8 cellular contexts compared by ENCODE assay signal in the genomic region with DNA sequence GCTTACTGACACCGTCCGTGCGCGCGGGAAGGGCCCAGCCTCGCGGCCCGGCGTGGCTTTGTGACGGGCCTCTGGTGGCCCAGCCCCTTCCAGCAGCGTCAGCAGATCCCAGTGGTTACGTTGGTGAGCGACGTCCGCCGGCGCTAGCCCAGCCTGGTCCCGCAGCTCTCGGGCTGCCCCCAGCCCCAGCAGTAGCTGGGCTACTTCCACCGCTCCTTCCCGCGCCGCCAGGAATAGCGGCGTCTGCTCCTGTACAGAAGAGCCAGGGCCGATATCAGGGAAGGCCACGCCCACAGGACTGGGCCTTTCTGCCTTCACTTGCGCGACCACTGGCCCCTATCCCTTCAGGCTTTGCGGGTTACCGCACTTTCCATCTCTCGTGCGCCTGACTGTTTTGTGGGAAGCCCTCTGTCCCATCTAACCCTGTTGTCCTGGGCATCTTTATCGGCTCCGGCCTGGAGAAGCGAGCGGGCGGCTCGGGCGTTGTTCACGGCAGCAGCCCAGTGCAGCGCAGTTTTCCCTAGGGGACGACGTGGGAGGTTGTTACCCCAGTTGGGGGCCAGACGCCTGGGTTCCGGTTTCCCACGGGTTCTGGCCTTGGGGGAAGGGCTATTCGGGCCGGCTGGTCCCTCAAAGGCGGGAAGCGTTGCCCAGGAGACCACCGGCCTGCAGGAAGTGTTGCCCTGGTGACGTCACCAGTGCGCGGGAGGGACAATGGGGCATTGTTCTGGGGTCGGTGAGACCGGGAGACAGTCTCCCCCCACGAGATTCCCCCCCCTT. TPM values are rescaled to one million over a fixed set of nuclear protein-coding genes. Genes with fewer than 3 reads are reported as not detected.
DNase-seq lines count a peak whose midpoint lies in the region; ATAC-seq and TF ChIP-seq lines count a peak whose summit lies in the region.

No MANE protein-coding gene starts in this region.

- H3K36me3 Mint-ChIP-seq in activated T-cell treated with anti-CD3 and anti-CD28 coated beads, Interleukin-2, amount 50 U/mL, for 72 hours (ENCODE audit: insufficient read depth in 2 of 2) = peaks cover 3 to 5% of the 10 kb centered on the region in 2 donors

- no peak for TF ChIP-seq CTCF in fibroblast of lung (conservative IDR thresholded peaks at IDR 0.05 in 1 of 2, IDR thresholded peaks at IDR 0.05 in 1 of 2; ENCODE audit: low read depth in 1 of 2, low read length in 2 of 2)

- ATAC-seq in GM19452 (IDR thresholded peaks at IDR 0.05; ENCODE audit: unreplicated experiment) (peak; percentile 77), HG03571 (IDR thresholded peaks at IDR 0.05; ENCODE audit: unreplicated experiment) (peak; percentile 70)
- ATAC-seq in activated T-cell treated with anti-CD3 and anti-CD28 coated beads, Interleukin-2, amount 50 U/mL, for 72 hours (replicated peaks in 1 of 2) = peak; percentile 87 to 90

- no peaks in the 10 kb centered on the region for H3K9me3 Mint-ChIP-seq in activated T-cell treated with anti-CD3 and anti-CD28 coated beads, Interleukin-2, amount 50 U/mL, for 72 hours

- H3K27me3 ChIP-seq in fibroblast of lung (ENCODE audit: control insufficient read depth, insufficient read depth, low read length) = peaks cover 4% of the 10 kb centered on the region

- H3K4me1 Mint-ChIP-seq in activated T-cell treated with anti-CD3 and anti-CD28 coated beads, Interleukin-2, amount 50 U/mL, for 72 hours (ENCODE audit: low read depth) = peaks cover 50% of the 10 kb centered on the region

- no peaks in the 10 kb centered on the region for H3K27me3 Mint-ChIP-seq in activated T-cell treated with anti-CD3 and anti-CD28 coated beads, Interleukin-2, amount 50 U/mL, for 72 hours (ENCODE audit: low read depth)

- peak overlapping the region; percentile 99 for H3K9ac ChIP-seq in fibroblast of lung (ENCODE audit: insufficient read depth, low read length)

- H3K4me1 ChIP-seq in fibroblast of lung (ENCODE audit: control insufficient read depth, extremely low read depth, insufficient read depth, low read length) = peaks cover 11% of the 10 kb centered on the region

- peak overlapping the region; percentile 93 to 95 for H3K4me3 Mint-ChIP-seq in activated T-cell treated with anti-CD3 and anti-CD28 coated beads, Interleukin-2, amount 50 U/mL, for 72 hours

- H4K20me1 ChIP-seq in fibroblast of lung (ENCODE audit: control insufficient read depth, extremely low read depth, insufficient read depth, low read length) = no peaks in the 10 kb centered on the region

- peak overlapping the region; percentile 86 for H2AFZ ChIP-seq in fibroblast of lung (ENCODE audit: low read length)

- peak overlapping the region; percentile 96 for H3K27ac Mint-ChIP-seq in activated T-cell treated with anti-CD3 and anti-CD28 coated beads, Interleukin-2, amount 50 U/mL, for 72 hours

- H3K4me2 ChIP-seq in fibroblast of lung (ENCODE audit: extremely low read depth, insufficient read depth, low read length) = peak overlapping the region; percentile 90

- peak overlapping the region; percentile 70 to 90 (median 78) for H3K4me3 ChIP-seq in fibroblast of lung (replicated peaks in 1 of 4; ENCODE audit: control extremely low read depth in 1 of 4, insufficient read depth in 1 of 4, low read depth in 3 of 4, low read length in 4 of 4)

- H3K9me3 ChIP-seq in fibroblast of lung (ENCODE audit: control insufficient read depth, insufficient read depth, low read depth, low read length) = no peaks in the 10 kb centered on the region

- no peaks in the 10 kb centered on the region for H3K36me3 ChIP-seq in fibroblast of lung (ENCODE audit: control insufficient read depth, insufficient read depth, low read length)

- DNase-seq in COR-L47 (lab: John Stamatoyannopoulos, UW) = peak; percentile 97
- DNase-seq in NOMO-1 treated with DMSO at 0.1 percent for 48 hours (lab: John Stamatoyannopoulos, UW; ENCODE audit: unreplicated experiment) = peak; percentile 21
- DNase-seq in activated T-cell treated with anti-CD3 and anti-CD28 coated beads, Interleukin-2, amount 50 U/mL, for 72 hours = peak; percentile 70 to 78
- DNase-seq in fibroblast of lung (ENCODE audit: low read depth in 2 of 2) = peak; percentile 84 to 91
- DNase-seq in myocyte (ENCODE audit: low read depth) = peak; percentile 77
- DNase-seq in stromal cell of bone marrow (ENCODE audit: low read depth) = peak; percentile 58

- peak overlapping the region; percentile 99 for H3K27ac ChIP-seq in fibroblast of lung (ENCODE audit: insufficient read depth, low read length)

- no peaks in the 10 kb centered on the region for H3K79me2 ChIP-seq in fibroblast of lung (ENCODE audit: control insufficient read depth, insufficient read depth, low read length)

RNA-seq across cellular contexts. Expression of a gene that starts 3.6 kb away (rescaled TPM):
- total RNA-seq in activated T-cell treated with anti-CD3 and anti-CD28 coated beads, Interleukin-2, amount 50 U/mL, for 72 hours = 100 to 1,000 TPM; 192 to 213 TPM
- total RNA-seq in fibroblast of lung (1.3 and 2.3 TPM in 2 replicates), myocyte (0.27 TPM in 1 of 2 replicates, not detected in the other)
- polyA plus RNA-seq in fibroblast of lung = 3.9 and 7.0 TPM in 2 replicates
- 6.5 and 13.6 TPM in 2 replicates for polyA plus RNA-seq in fibroblast of lung (2012)
- 3.8 and 11.9 TPM in 2 replicates for polyA minus RNA-seq in fibroblast of lung (ENCODE audit: low replicate concordance)
- 0.79 TPM for polyA plus RNA-seq in myocyte (2012)

RNA-seq across cellular contexts. Expression of a gene that starts 6.1 kb away (rescaled TPM):
- total RNA-seq in activated T-cell treated with anti-CD3 and anti-CD28 coated beads, Interleukin-2, amount 50 U/mL, for 72 hours = 100 to 1,000 TPM in 1 of 2 donors, 10 to 100 TPM in 1; 98.3 to 104 TPM
- total RNA-seq in fibroblast of lung = 23.6 and 35.0 TPM in 2 replicates
- 39.4 and 41.8 TPM in 2 replicates for polyA plus RNA-seq in fibroblast of lung
- 34.4 and 38.7 TPM in 2 replicates for polyA plus RNA-seq in fibroblast of lung (2012)
- 37.3 and 40.1 TPM in 2 replicates for polyA minus RNA-seq in fibroblast of lung (ENCODE audit: low replicate concordance)
- total RNA-seq in myocyte = 25.1 and 29.0 TPM in 2 replicates
- polyA plus RNA-seq in myocyte (2012) = 45.6 TPM

RNA-seq across cellular contexts. Expression of a gene that starts 12.0 kb away (rescaled TPM):
- total RNA-seq in activated T-cell treated with anti-CD3 and anti-CD28 coated beads, Interleukin-2, amount 50 U/mL, for 72 hours = 10 to 100 TPM; 39.0 to 48.0 TPM
- 0.26 and 0.50 TPM in 2 replicates for total RNA-seq in fibroblast of lung
- polyA plus RNA-seq in fibroblast of lung = 0.78 and 0.99 TPM in 2 replicates
- polyA plus RNA-seq in fibroblast of lung (2012) = 1.7 and 2.2 TPM in 2 replicates
- polyA minus RNA-seq in fibroblast of lung (ENCODE audit: low replicate concordance) = 1.2 TPM in 1 of 2 replicates, not detected in the other
- 0.86 and 0.88 TPM in 2 replicates for total RNA-seq in myocyte
- 2.9 TPM for polyA plus RNA-seq in myocyte (2012)

RNA-seq across cellular contexts. Expression of a gene that starts 17.9 kb away (rescaled TPM):
- total RNA-seq in activated T-cell treated with anti-CD3 and anti-CD28 coated beads, Interleukin-2, amount 50 U/mL, for 72 hours = 10 to 100 TPM; 45.0 to 49.2 TPM
- total RNA-seq in fibroblast of lung (22.1 and 23.9 TPM in 2 replicates), myocyte (70.9 and 78.1 TPM in 2 replicates)
- 54.5 and 63.4 TPM in 2 replicates for polyA plus RNA-seq in fibroblast of lung
- 42.2 and 45.8 TPM in 2 replicates for polyA plus RNA-seq in fibroblast of lung (2012)
- 21.5 and 29.6 TPM in 2 replicates for polyA minus RNA-seq in fibroblast of lung (ENCODE audit: low replicate concordance)
- polyA plus RNA-seq in myocyte (2012) = 87.1 TPM

RNA-seq across cellular contexts. Expression of a gene that starts 20.2 kb away (rescaled TPM):
- total RNA-seq in activated T-cell treated with anti-CD3 and anti-CD28 coated beads, Interleukin-2, amount 50 U/mL, for 72 hours = 10 to 100 TPM; 29.6 to 30.4 TPM
- total RNA-seq in fibroblast of lung (15.9 and 22.1 TPM in 2 replicates), myocyte (68.2 and 79.2 TPM in 2 replicates)
- 79.0 and 92.1 TPM in 2 replicates for polyA plus RNA-seq in fibroblast of lung
- polyA plus RNA-seq in fibroblast of lung (2012) = 87.4 and 90.5 TPM in 2 replicates
- polyA minus RNA-seq in fibroblast of lung (ENCODE audit: low replicate concordance) = 327 and 338 TPM in 2 replicates
- 93.8 TPM for polyA plus RNA-seq in myocyte (2012)

Comparison
In these comparisons a context has a peak if more than half of its experiments do, and no peak if none do; other contexts are left out.
1. Peak in every context shown above with its lines: DNase-seq, ATAC-seq, H3K4me3 ChIP-seq and H3K27ac ChIP-seq.
2. DNase-seq: peak in every context shown above with its lines; median percentile 97 in COR-L47; 88 in fibroblast of lung; 77 in myocyte; 74 in activated T-cell treated with anti-CD3 and anti-CD28 coated beads, Interleukin-2, amount 50 U/mL, for 72 hours; 58 in stromal cell of bone marrow; 21 in NOMO-1 treated with DMSO at 0.1 percent for 48 hours.
3. RNA of a gene that starts 3.6 kb away (total RNA-seq): 192 to 213 TPM in activated T-cell treated with anti-CD3 and anti-CD28 coated beads, Interleukin-2, amount 50 U/mL, for 72 hours; 1.3 to 2.3 TPM in fibroblast of lung and 0.27 TPM in myocyte; every median in the first group is over 10 times any median in the second.
4. RNA of a gene that starts 12.0 kb away (total RNA-seq): 39.0 to 48.0 TPM in activated T-cell treated with anti-CD3 and anti-CD28 coated beads, Interleukin-2, amount 50 U/mL, for 72 hours; 0.86 to 0.88 TPM in myocyte and 0.26 to 0.50 TPM in fibroblast of lung; every median in the first group is over 10 times any median in the second.